ENCODE assay signal across 9 cellular contexts in genomic region chr17:50661348-50661747, GRCh38. TPM values are rescaled to one million over a fixed set of nuclear protein-coding genes. Genes with fewer than 3 reads are reported as not detected.
DNase-seq lines count a peak whose midpoint lies in the region; ATAC-seq and TF ChIP-seq lines count a peak whose summit lies in the region.
"Had no signal": no experiment of that assay in that cellular context is flagged by ENCODE, and none has a peak within 500 bp of the region (broad histone marks: within the 10 kb centered on the region; RNA-seq: fewer than 3 reads in every experiment).

No MANE protein-coding gene starts in this region.

- ATAC-seq in natural killer cell treated with Interleukin-12 subunit alpha and Interleukin-12 subunit beta and Interleukin-15 and Interleukin-18, amount 100 ng/mL, for 72 hours: no peak
- ATAC-seq in natural killer cell (no peak), lower lobe of right lung (no peak), GM18511 (IDR thresholded peaks at IDR 0.05; ENCODE audit: unreplicated experiment) (no peak)
- no peak for ATAC-seq in activated naive CD8-positive, alpha-beta T cell treated with anti-CD3 and anti-CD28 coated beads, Interleukin-2, amount 50 U/mL, for 24 hours

- peaks cover 6 to 7% of the 10 kb centered on the region in 2 donors for H3K27me3 Mint-ChIP-seq in natural killer cell treated with Interleukin-12 subunit alpha and Interleukin-12 subunit beta and Interleukin-15 and Interleukin-18, amount 100 ng/mL, for 72 hours
- H3K27me3 Mint-ChIP-seq in natural killer cell (ENCODE audit: low read depth in 2 of 2): peaks cover 0 to 6% of the 10 kb centered on the region in 2 donors
- no peaks in the 10 kb centered on the region for H3K27me3 Mint-ChIP-seq in activated naive CD8-positive, alpha-beta T cell treated with anti-CD3 and anti-CD28 coated beads, Interleukin-2, amount 50 U/mL, for 24 hours

- H3K9me3 ChIP-seq in lower lobe of right lung (no peaks in the 10 kb centered on the region), uterus (no peaks in the 10 kb centered on the region)

- peaks cover 29% of the 10 kb centered on the region for H3K4me1 ChIP-seq in lower lobe of right lung
- H3K4me1 ChIP-seq in uterus: peaks cover 0 to 3% of the 10 kb centered on the region in 2 donors

- H3K4me3 ChIP-seq in lower lobe of right lung (no peak overlapping the region), uterus (no peak overlapping the region)

- peaks cover 5 to 11% of the 10 kb centered on the region in 2 donors for H3K4me1 Mint-ChIP-seq in natural killer cell treated with Interleukin-12 subunit alpha and Interleukin-12 subunit beta and Interleukin-15 and Interleukin-18, amount 100 ng/mL, for 72 hours (ENCODE audit: low read depth in 2 of 2)
- peaks cover 0 to 7% of the 10 kb centered on the region in 2 donors for H3K4me1 Mint-ChIP-seq in natural killer cell
- H3K4me1 Mint-ChIP-seq in activated naive CD8-positive, alpha-beta T cell treated with anti-CD3 and anti-CD28 coated beads, Interleukin-2, amount 50 U/mL, for 24 hours: peaks cover 13% of the 10 kb centered on the region

- no peak for DNase-seq in natural killer cell treated with Interleukin-12 subunit alpha and Interleukin-12 subunit beta and Interleukin-15 and Interleukin-18, amount 100 ng/mL, for 72 hours (ENCODE audit: low spot score)
- DNase-seq in natural killer cell (no peak), lower lobe of right lung (no peak), uterus (no peak), NCI-H2196 treated with DMSO at 0.1 percent for 48 hours (lab: John Stamatoyannopoulos, UW; ENCODE audit: unreplicated experiment) (no peak)
- DNase-seq in activated naive CD8-positive, alpha-beta T cell treated with anti-CD3 and anti-CD28 coated beads, Interleukin-2, amount 50 U/mL, for 24 hours: no peak
- no peak for DNase-seq in activated CD4-positive, CD25-positive, alpha-beta regulatory T cell (lab: John Stamatoyannopoulos, UW)
- DNase-seq: GOT3 had no signal

- H3K27ac ChIP-seq in lower lobe of right lung (peak overlapping the region; percentile 65), uterus (peak overlapping the region; percentile 37 to 72)

- TF ChIP-seq POLR2A in uterus (IDR thresholded peaks at IDR 0.05): no peak

- H3K27ac Mint-ChIP-seq in natural killer cell treated with Interleukin-12 subunit alpha and Interleukin-12 subunit beta and Interleukin-15 and Interleukin-18, amount 100 ng/mL, for 72 hours: peak overlapping the region; percentile 44 to 69
- H3K27ac Mint-ChIP-seq in natural killer cell: no peak overlapping the region
- peak overlapping the region; percentile 81 for H3K27ac Mint-ChIP-seq in activated naive CD8-positive, alpha-beta T cell treated with anti-CD3 and anti-CD28 coated beads, Interleukin-2, amount 50 U/mL, for 24 hours

- TF ChIP-seq CTCF in natural killer cell (IDR thresholded peaks at IDR 0.05) (no peak), lower lobe of right lung (IDR thresholded peaks at IDR 0.05) (no peak), uterus (IDR thresholded peaks at IDR 0.05) (no peak)

- H3K36me3 ChIP-seq in lower lobe of right lung (no peaks in the 10 kb centered on the region), uterus (no peaks in the 10 kb centered on the region)

- intact Hi-C loops in natural killer cell (cut with micrococcal nuclease) (no loop called here), lower lobe of right lung (cut with DNase I) (no loop called here), uterus (cut with DNase I; ENCODE audit: low total_unique reads) (no loop called here)

- H3K36me3 Mint-ChIP-seq in natural killer cell treated with Interleukin-12 subunit alpha and Interleukin-12 subunit beta and Interleukin-15 and Interleukin-18, amount 100 ng/mL, for 72 hours: no peaks in the 10 kb centered on the region
- no peaks in the 10 kb centered on the region for H3K36me3 Mint-ChIP-seq in natural killer cell
- H3K36me3 Mint-ChIP-seq in activated naive CD8-positive, alpha-beta T cell treated with anti-CD3 and anti-CD28 coated beads, Interleukin-2, amount 50 U/mL, for 24 hours (ENCODE audit: low read depth): no peaks in the 10 kb centered on the region

- H3K9me3 Mint-ChIP-seq in natural killer cell treated with Interleukin-12 subunit alpha and Interleukin-12 subunit beta and Interleukin-15 and Interleukin-18, amount 100 ng/mL, for 72 hours: no peaks in the 10 kb centered on the region
- no peaks in the 10 kb centered on the region for H3K9me3 Mint-ChIP-seq in natural killer cell
- H3K9me3 Mint-ChIP-seq in activated naive CD8-positive, alpha-beta T cell treated with anti-CD3 and anti-CD28 coated beads, Interleukin-2, amount 50 U/mL, for 24 hours: no peaks in the 10 kb centered on the region

- H3K27me3 ChIP-seq in lower lobe of right lung (ENCODE audit: low read depth) (no peaks in the 10 kb centered on the region), uterus (no peaks in the 10 kb centered on the region)

- no peak overlapping the region for H3K4me3 Mint-ChIP-seq in natural killer cell treated with Interleukin-12 subunit alpha and Interleukin-12 subunit beta and Interleukin-15 and Interleukin-18, amount 100 ng/mL, for 72 hours
- H3K4me3 Mint-ChIP-seq in natural killer cell: no peak overlapping the region
- H3K4me3 Mint-ChIP-seq in activated naive CD8-positive, alpha-beta T cell treated with anti-CD3 and anti-CD28 coated beads, Interleukin-2, amount 50 U/mL, for 24 hours: no peak overlapping the region

RNA-seq across cellular contexts. Expression of gene ABCC3, which starts 26.7 kb away (rescaled TPM):
- total RNA-seq in natural killer cell treated with Interleukin-12 subunit alpha and Interleukin-12 subunit beta and Interleukin-15 and Interleukin-18, amount 100 ng/mL, for 72 hours: not detected
- total RNA-seq in natural killer cell (10 to 100 TPM in 1 of 3 donors, 1 to 10 TPM in 2; 1.6 to 13.2 (median 5.9) TPM), lower lobe of right lung (41.7 TPM), uterus (1 to 10 TPM; 1.2 to 4.5 (median 2.6) TPM)

RNA-seq across cellular contexts. Expression of gene ANKRD40, which starts 46.4 kb away (rescaled TPM):
- 10 to 100 TPM; 38.4 to 44.7 TPM for total RNA-seq in natural killer cell treated with Interleukin-12 subunit alpha and Interleukin-12 subunit beta and Interleukin-15 and Interleukin-18, amount 100 ng/mL, for 72 hours
- 10 to 100 TPM; 22.1 to 32.0 (median 30.8) TPM for total RNA-seq in natural killer cell
- total RNA-seq in lower lobe of right lung: 49.5 TPM
- 10 to 100 TPM; 15.0 to 58.0 (median 31.3) TPM for total RNA-seq in uterus

RNA-seq across cellular contexts. Expression of gene LUC7L3, which starts 58.1 kb away (rescaled TPM):
- total RNA-seq in natural killer cell treated with Interleukin-12 subunit alpha and Interleukin-12 subunit beta and Interleukin-15 and Interleukin-18, amount 100 ng/mL, for 72 hours: 100 to 1,000 TPM in 1 of 2 donors, 10 to 100 TPM in 1; 81.8 to 234 TPM
- total RNA-seq in natural killer cell (100 to 1,000 TPM; 152 to 213 (median 196) TPM), lower lobe of right lung (106 TPM), uterus (100 to 1,000 TPM in 3 of 4 donors, 10 to 100 TPM in 1; 98.1 to 221 (median 163) TPM)

Comparison
In these comparisons a context has a peak if more than half of its experiments do, and no peak if none do; other contexts are left out.
1. H3K27ac Mint-ChIP-seq: peak in natural killer cell treated with Interleukin-12 subunit alpha and Interleukin-12 subunit beta and Interleukin-15 and Interleukin-18, amount 100 ng/mL, for 72 hours (2 of 2) and activated naive CD8-positive, alpha-beta T cell treated with anti-CD3 and anti-CD28 coated beads, Interleukin-2, amount 50 U/mL, for 24 hours (single experiment); none in natural killer cell (0 of 2).